ENCODE assay signal across 20 cellular contexts in the genomic region with DNA sequence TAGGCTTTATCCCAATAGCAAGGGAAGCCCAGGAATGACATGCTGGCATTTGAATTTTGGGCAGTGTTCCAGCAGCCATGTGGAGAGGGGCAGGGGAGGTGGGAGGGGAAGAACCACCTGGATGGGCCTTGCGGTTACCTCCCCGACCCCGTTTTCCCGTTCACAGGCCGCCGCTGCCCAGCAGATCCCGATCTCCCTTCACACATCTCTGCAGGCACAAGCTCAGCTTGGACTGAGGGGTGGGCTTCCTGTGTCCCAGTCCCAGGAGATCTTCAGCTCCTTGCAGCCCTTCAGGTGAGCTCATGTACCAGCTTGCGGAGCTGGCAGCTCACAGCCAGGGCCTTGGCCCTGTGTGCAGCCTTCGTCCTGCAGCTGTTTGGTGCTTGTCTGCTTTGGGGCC. TPM values are rescaled to one million over a fixed set of nuclear protein-coding genes. Genes with fewer than 3 reads are reported as not detected.
DNase-seq lines count a peak whose midpoint lies in the region; TF ChIP-seq lines count a peak whose summit lies in the region.
"Had no signal": no experiment of that assay in that cellular context is flagged by ENCODE, and none has a peak within 500 bp of the region (broad histone marks: within the 10 kb centered on the region; RNA-seq: fewer than 3 reads in every experiment).

No MANE protein-coding gene starts in this region.

- TF ChIP-seq CTCF in breast epithelium (IDR thresholded peaks at IDR 0.05) (no peak), MCF 10A (IDR thresholded peaks at IDR 0.05; ENCODE audit: unreplicated experiment) (no peak)

- H3K27ac ChIP-seq in breast epithelium = peak overlapping the region; percentile 82 to 84
- peak overlapping the region; percentile 3 for H3K27ac ChIP-seq in cingulate gyrus (ENCODE audit: low read depth, low read length)
- H3K27ac ChIP-seq in layer of hippocampus (ENCODE audit: low read depth, low read length) = peak overlapping the region; percentile 3

- TF ChIP-seq POLR2A in breast epithelium (IDR thresholded peaks at IDR 0.05) = no peak

- no peak overlapping the region for H3K27ac Mint-ChIP-seq in MCF 10A (ENCODE audit: low read depth, unreplicated experiment)
- H3K27ac Mint-ChIP-seq: B cell had no signal

- POLR2A ChIA-PET in MCF 10A (lab: Yijun Ruan, JAX) = interaction anchor here (1.3 kb wide), 1 partner anchor 13 kb away, joined by 4 read pairs; no protein-coding TSS in a partner anchor

- CTCF ChIA-PET in MCF 10A (lab: Yijun Ruan, JAX) = interaction anchor here (1.1 kb wide), 1 partner anchor 8 kb away, joined by 3 read pairs; no protein-coding TSS in a partner anchor

- no peak overlapping the region for H3K4me3 ChIP-seq in breast epithelium
- no peak overlapping the region for H3K4me3 ChIP-seq in HAP-1
- H3K4me3 ChIP-seq: GM12878, MG63 had no signal

- BruUV-seq in MCF 10A (replicated peaks; lab: Mats Ljungman, UMichigan) = no TSS peak

- no peaks in the 10 kb centered on the region for H3K4me1 Mint-ChIP-seq in MCF 10A (ENCODE audit: insufficient read depth, unreplicated experiment)
- H3K4me1 Mint-ChIP-seq: B cell had no signal

- peaks cover 28% of the 10 kb centered on the region for H3K36me3 ChIP-seq in breast epithelium
- H3K36me3 ChIP-seq in HAP-1 (replicated peaks) = peaks cover 100% of the 10 kb centered on the region

- no peaks in the 10 kb centered on the region for H3K27me3 Mint-ChIP-seq in MCF 10A (ENCODE audit: insufficient read depth, unreplicated experiment)
- H3K27me3 Mint-ChIP-seq: B cell; CD4-positive, CD25-positive, alpha-beta regulatory T cell had no signal

- DNase-seq in breast epithelium (ENCODE audit: low spot score in 2 of 2) (no peak), MCF 10A (ENCODE audit: unreplicated experiment) (no peak), NCI-H2171 (lab: John Stamatoyannopoulos, UW) (peak; percentile 30), NCI-H1694 treated with DMSO at 0.1 percent for 48 hours (lab: John Stamatoyannopoulos, UW) (no peak), HAP-1 (ENCODE audit: low spot score in 2 of 2) (no peak), GM19240 (ENCODE audit: insufficient read length, low spot score) (no peak)
- DNase-seq: CD4-positive, CD25-positive, alpha-beta regulatory T cell; DND-41; Kasumi-1; MG63; NCI-H1417 treated with DMSO at 0.1 percent for 48 hours; NCI-H1930; NCI-H345; PC-3; SHP77 had no signal

- H3K9me3 ChIP-seq in breast epithelium (no peaks in the 10 kb centered on the region), HAP-1 (no peaks in the 10 kb centered on the region)
- H3K9me3 ChIP-seq: MG63 had no signal

- H3K9me3 Mint-ChIP-seq in MCF 10A (ENCODE audit: unreplicated experiment) = no peaks in the 10 kb centered on the region
- H3K9me3 Mint-ChIP-seq: CD4-positive, CD25-positive, alpha-beta regulatory T cell had no signal

- H3K27me3 ChIP-seq in breast epithelium (no peaks in the 10 kb centered on the region), layer of hippocampus (ENCODE audit: control insufficient read depth, insufficient read depth, low read length) (no peaks in the 10 kb centered on the region), HAP-1 (ENCODE audit: low read depth) (no peaks in the 10 kb centered on the region)
- H3K27me3 ChIP-seq: MG63 had no signal

- peaks cover 91% of the 10 kb centered on the region for H3K36me3 Mint-ChIP-seq in MCF 10A (ENCODE audit: insufficient read depth, unreplicated experiment)

- in situ Hi-C loops in HAP-1 (cut with MboI; ENCODE audit: low sequenced_read_pairs) = no loop called here

- intact Hi-C loops in breast epithelium (cut with DNase I; ENCODE audit: low total_unique reads) = no loop called here
- intact Hi-C loops in MCF 10A (cut with micrococcal nuclease) = no loop called here

- H3K4me3 Mint-ChIP-seq in MCF 10A (ENCODE audit: unreplicated experiment) = no peak overlapping the region
- H3K4me3 Mint-ChIP-seq: B cell; CD4-positive, CD25-positive, alpha-beta regulatory T cell had no signal

- H3K4me1 ChIP-seq in breast epithelium (peaks cover 0 to 22% of the 10 kb centered on the region in 2 donors), HAP-1 (no peaks in the 10 kb centered on the region)

RNA-seq across cellular contexts. Expression of gene POMT1, which starts 15.7 kb away (rescaled TPM):
- total RNA-seq in breast epithelium (10 to 100 TPM; 26.5 to 45.7 (median 26.6) TPM), MCF 10A (2022) (19.7 and 24.5 TPM in 2 replicates)

RNA-seq across cellular contexts. Expression of gene UCK1, which starts 44.1 kb away (rescaled TPM):
- 10 to 100 TPM; 33.4 to 61.0 (median 37.7) TPM for total RNA-seq in breast epithelium
- 20.0 and 22.7 TPM in 2 replicates for total RNA-seq in MCF 10A (2022)

RNA-seq across cellular contexts. Expression of gene PRRT1B, which starts 58.3 kb away (rescaled TPM):
- total RNA-seq in breast epithelium (under 1 TPM in 1 of 3 donors, not detected in 2; 0.33 TPM), MCF 10A (2022) (not detected in 2 replicates)
- total RNA-seq: B cell; CD4-positive, CD25-positive, alpha-beta regulatory T cell; GM12878; PC-3; RPMI7951 had no signal

Comparison
In these comparisons a context has a peak if more than half of its experiments do, and no peak if none do; other contexts are left out.
1. H3K27ac ChIP-seq: peak in every context shown above with its lines; median percentile 83 in breast epithelium; 3 in cingulate gyrus; 3 in layer of hippocampus.